Comparison of ENCODE assay signal across 12 cellular contexts in the genomic region with DNA sequence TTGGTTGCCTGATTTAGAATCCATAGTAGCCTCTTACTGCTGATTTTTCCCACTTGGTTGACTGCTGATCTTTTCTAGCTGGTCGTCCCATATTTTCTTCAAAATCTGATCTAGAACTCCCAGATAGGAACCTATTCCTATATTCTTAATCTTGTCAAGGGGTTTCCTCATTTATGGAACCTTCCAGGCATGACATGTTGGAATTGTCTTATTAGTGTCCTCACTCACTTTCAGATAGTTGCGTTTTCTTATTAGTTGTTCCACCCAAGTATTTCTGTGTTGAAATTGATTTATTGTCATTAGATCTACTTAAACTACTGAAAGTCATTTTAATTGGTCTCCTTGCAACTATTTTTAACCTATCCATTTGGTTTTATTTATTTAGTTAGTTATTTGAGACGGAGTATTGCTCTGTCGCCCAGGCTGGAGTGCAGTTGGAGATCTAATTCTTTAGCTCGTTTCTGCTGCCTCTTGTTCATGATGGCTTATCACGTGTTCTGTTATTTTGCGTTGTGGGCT.
"Had no signal": no experiment of that assay in that cellular context is flagged by ENCODE, and none has a peak within 500 bp of the region (broad histone marks: within the 10 kb centered on the region; RNA-seq: fewer than 3 reads in every experiment).

No MANE protein-coding gene starts in this region.

- H3K27me3 ChIP-seq: colonic mucosa, foreskin keratinocyte, neutrophil, right atrium auricular region, transverse colon had no signal

- H3K4me3 ChIP-seq: colonic mucosa, right atrium auricular region, transverse colon had no signal

- H3K9me3 ChIP-seq: colonic mucosa, neutrophil, right atrium auricular region, transverse colon had no signal

- H3K27ac ChIP-seq: colonic mucosa, foreskin keratinocyte, neutrophil, right atrium auricular region, transverse colon had no signal

- DNase-seq: activated CD4-positive, alpha-beta T cell treated with anti-CD3 and anti-CD28 coated beads for 48 hours; activated naive CD4-positive, alpha-beta T cell treated with Interleukin-2 at 50 U/mL for 16 hours; activated naive CD8-positive, alpha-beta T cell treated with anti-CD3 and anti-CD28 coated beads, Interleukin-2, amount 50 U/mL, for 24 hours; colonic mucosa; foreskin keratinocyte; midbrain; stimulated activated naive B cell treated with anti-CD40 and anti-IgM and Interleukin-4, amounts not matched to agents 10 μg/mL and 1 μg/mL and 100 μg/mL, for 72 hours; T-helper 17 cell; transverse colon had no signal

- ATAC-seq: activated naive CD8-positive, alpha-beta T cell treated with anti-CD3 and anti-CD28 coated beads, Interleukin-2, amount 50 U/mL, for 24 hours; foreskin keratinocyte; stimulated activated naive B cell treated with anti-CD40 and anti-IgM and Interleukin-4, amounts not matched to agents 10 μg/mL and 1 μg/mL and 100 μg/mL, for 72 hours; T-helper 17 cell; WTC11 had no signal

- H3K36me3 ChIP-seq: colonic mucosa, neutrophil, right atrium auricular region, transverse colon had no signal
